Comparison of ENCODE assay signal across 1 cellular context in the genomic region with DNA sequence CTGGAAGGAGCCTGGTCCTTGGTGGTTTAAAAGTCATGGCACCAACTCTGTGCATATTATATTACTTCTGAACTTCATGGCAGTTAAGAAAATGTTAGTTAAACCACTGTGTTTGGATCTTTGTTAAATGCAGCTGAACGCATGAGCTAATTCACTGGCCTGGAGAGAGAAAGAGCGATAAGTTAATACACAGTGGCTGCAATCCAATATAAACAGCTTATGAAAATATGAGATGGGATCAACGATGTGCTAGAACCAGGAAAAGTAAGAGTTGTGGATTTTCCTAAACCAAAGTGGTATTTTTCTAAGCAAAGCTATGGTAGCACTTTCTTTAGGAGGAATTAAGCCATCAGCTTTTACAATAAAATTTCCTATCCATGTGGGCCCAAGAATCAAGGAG.
TF ChIP-seq lines count a peak whose summit lies in the region.

No MANE protein-coding gene starts in this region.

TF ChIP-seq in IMR-90, 13 proteins besides CTCF, POLR2A, EP300 and RAD21:
- TF ChIP-seq CHD1 (IDR thresholded peaks at IDR 0.05; ENCODE audit: low read depth, low read length) (no peak), SMC3 (IDR thresholded peaks at IDR 0.05; ENCODE audit: low read depth, low read length) (no peak), BHLHE40 (IDR thresholded peaks at IDR 0.05; ENCODE audit: low read depth, low read length) (no peak), MXI1 (IDR thresholded peaks at IDR 0.05; ENCODE audit: borderline replicate concordance, low read depth, low read length) (no peak), MAZ (IDR thresholded peaks at IDR 0.05; ENCODE audit: borderline replicate concordance, low read depth, low read length) (no peak), MAFK (IDR thresholded peaks at IDR 0.05; ENCODE audit: low read depth, low read length) (no peak)
TF ChIP-seq in IMR-90: peak in this region for 0.
